Comparison of ENCODE assay signal across 9 cellular contexts in genomic region chr16:11668590-11669379, GRCh38. TPM values are rescaled to one million over a fixed set of nuclear protein-coding genes. Genes with fewer than 3 reads are reported as not detected.
A peak's percentile ranks its signal among the peaks of the same experiment; 100 is the strongest.
DNase-seq lines count a peak whose midpoint lies in the region; ATAC-seq and TF ChIP-seq lines count a peak whose summit lies in the region.
"Had no signal": no experiment of that assay in that cellular context is flagged by ENCODE, and none has a peak within 500 bp of the region (broad histone marks: within the 10 kb centered on the region; RNA-seq: fewer than 3 reads in every experiment).

No MANE protein-coding gene starts in this region.

- H3K27ac ChIP-seq in iPS DF 6.9 (ENCODE audit: low read length) (no peak overlapping the region), smooth muscle cell (ENCODE audit: low read depth) (no peak overlapping the region)

- H3K4me3 ChIP-seq in iPS DF 6.9 (ENCODE audit: low read length) (peak overlapping the region; percentile 83), smooth muscle cell (peak overlapping the region; percentile 80)

- H2AFZ ChIP-seq in smooth muscle cell (ENCODE audit: low read depth): no peak overlapping the region

- ATAC-seq in Right ventricle myocardium inferior: no peak
- ATAC-seq in GM18519 (IDR thresholded peaks at IDR 0.05; ENCODE audit: low FRiP score, unreplicated experiment): no peak

- no CpG with 5 or more reads among the region's 100 CpGs for WGBS in iPS DF 6.9 (ENCODE audit: insufficient coverage, insufficient read length)
- WGBS in smooth muscle cell (ENCODE audit: low lambda C conversion rate): 8% methylated on average over 27 of the region's 100 CpGs

- H3K27me3 Mint-ChIP-seq in activated naive CD4-positive, alpha-beta T cell treated with anti-CD3 and anti-CD28 coated beads, Interleukin-2, amount 50 U/mL, for 24 hours: no peaks in the 10 kb centered on the region

- peaks cover 49% of the 10 kb centered on the region for H4K20me1 ChIP-seq in smooth muscle cell (ENCODE audit: low read depth)

- intact Hi-C loops in Right ventricle myocardium inferior (cut with DNase I) (no loop called here), cardiac septum (cut with DNase I) (no loop called here)

- no peaks in the 10 kb centered on the region for H3K36me3 ChIP-seq in iPS DF 6.9 (ENCODE audit: control insufficient read depth, insufficient read depth, low read length)
- no peaks in the 10 kb centered on the region for H3K36me3 ChIP-seq in smooth muscle cell (ENCODE audit: low read depth)

- H3K4me1 ChIP-seq in iPS DF 6.9 (ENCODE audit: control insufficient read depth, insufficient read depth, low read length) (peaks cover 10% of the 10 kb centered on the region), smooth muscle cell (ENCODE audit: low read depth) (peaks cover 11% of the 10 kb centered on the region)

- peaks cover 15% of the 10 kb centered on the region for H3K79me2 ChIP-seq in smooth muscle cell (ENCODE audit: low read depth)

- H3K27me3 ChIP-seq in iPS DF 6.9 (ENCODE audit: control insufficient read depth, insufficient read depth, low read length) (no peaks in the 10 kb centered on the region), smooth muscle cell (ENCODE audit: low read depth) (no peaks in the 10 kb centered on the region)

- peak overlapping the region; percentile 95 for H3K4me2 ChIP-seq in smooth muscle cell

- TF ChIP-seq CTCF in smooth muscle cell (IDR thresholded peaks at IDR 0.05; ENCODE audit: borderline replicate concordance, insufficient read depth, poor library complexity, severe bottlenecking): no peak

- H3K36me3 Mint-ChIP-seq in activated naive CD4-positive, alpha-beta T cell treated with anti-CD3 and anti-CD28 coated beads, Interleukin-2, amount 50 U/mL, for 24 hours: no peaks in the 10 kb centered on the region
- H3K36me3 Mint-ChIP-seq: activated naive CD4-positive, alpha-beta T cell treated with anti-CD3 and anti-CD28 coated beads, Interleukin-2, amount 50 U/mL, for 72 hours had no signal

- peak overlapping the region; percentile 74 for H3K9ac ChIP-seq in smooth muscle cell (ENCODE audit: low read depth)

- no peaks in the 10 kb centered on the region for H3F3A ChIP-seq in smooth muscle cell (ENCODE audit: low read depth)

- H3K9me3 Mint-ChIP-seq in activated naive CD4-positive, alpha-beta T cell treated with anti-CD3 and anti-CD28 coated beads, Interleukin-2, amount 50 U/mL, for 24 hours: no peaks in the 10 kb centered on the region
- H3K9me3 Mint-ChIP-seq: activated naive CD4-positive, alpha-beta T cell treated with anti-CD3 and anti-CD28 coated beads, Interleukin-2, amount 50 U/mL, for 72 hours had no signal

- H3K4me1 Mint-ChIP-seq in activated naive CD4-positive, alpha-beta T cell treated with anti-CD3 and anti-CD28 coated beads, Interleukin-2, amount 50 U/mL, for 24 hours: peaks cover 76% of the 10 kb centered on the region

- H3K27ac Mint-ChIP-seq in activated naive CD4-positive, alpha-beta T cell treated with anti-CD3 and anti-CD28 coated beads, Interleukin-2, amount 50 U/mL, for 24 hours: no peak overlapping the region

- H3K9me3 ChIP-seq in iPS DF 6.9 (ENCODE audit: control insufficient read depth, insufficient read depth, low read length) (no peaks in the 10 kb centered on the region), smooth muscle cell (replicated peaks; ENCODE audit: low read depth) (no peaks in the 10 kb centered on the region)

- H3K4me3 Mint-ChIP-seq in activated naive CD4-positive, alpha-beta T cell treated with anti-CD3 and anti-CD28 coated beads, Interleukin-2, amount 50 U/mL, for 24 hours: peak overlapping the region; percentile 80

- DNase-seq in Right ventricle myocardium inferior (ENCODE audit: missing footprints) (peak; percentile 77), cardiac septum (ENCODE audit: low spot score) (no peak), iPS DF 6.9 (ENCODE audit: low read depth, low spot score) (no peak), smooth muscle cell (lab: John Stamatoyannopoulos, UW; ENCODE audit: unreplicated experiment) (no peak), NCI-H128 (lab: John Stamatoyannopoulos, UW; ENCODE audit: unreplicated experiment) (no peak), DMS53 (lab: John Stamatoyannopoulos, UW) (no peak)

RNA-seq across cellular contexts. Expression of gene SNN, which starts 0.5 kb away (rescaled TPM):
- total RNA-seq in Right ventricle myocardium inferior (27.7 TPM), cardiac septum (31.2 TPM), smooth muscle cell (6.4 and 8.2 TPM in 2 replicates)
- 10.1 and 10.9 TPM in 2 replicates for polyA plus RNA-seq in smooth muscle cell
